14 cellular contexts compared by ENCODE assay signal in genomic region chr6:22925920-22926587, GRCh38.
"Had no signal": no experiment of that assay in that cellular context is flagged by ENCODE, and none has a peak within 500 bp of the region (broad histone marks: within the 10 kb centered on the region; RNA-seq: fewer than 3 reads in every experiment).

No MANE protein-coding gene starts in this region.

- H3K27me3 ChIP-seq: ascending aorta, colonic mucosa had no signal

- H3K27ac ChIP-seq: ascending aorta, colonic mucosa had no signal

- H3K4me3 ChIP-seq: ascending aorta, colonic mucosa had no signal

- ATAC-seq: left colon, natural killer cell, sciatic nerve had no signal

- H3K36me3 ChIP-seq: ascending aorta, colonic mucosa had no signal

- DNase-seq: activated CD4-positive, alpha-beta memory T cell treated with anti-CD3 and anti-CD28 coated beads for 36 hours; activated CD4-positive, CD25-positive, alpha-beta regulatory T cell treated with anti-CD3 and anti-CD28 coated beads, Interleukin-2, amount 50 U/mL, for 72 hours; activated gamma-delta T cell; activated T-cell treated with anti-CD3 and anti-CD28 coated beads, Interleukin-2, amount 50 U/mL, for 48 hours; colonic mucosa; immature natural killer cell; left colon; mammary epithelial cell; natural killer cell; stimulated activated CD4-positive, alpha-beta T cell treated with anti-CD3 and anti-CD28 coated beads, Interleukin-12 subunit alpha, Interleukin-12 subunit beta, amount 100 ng/mL, for 4 hours; stimulated activated naive CD4-positive, alpha-beta T cell; SW 1271 had no signal

- H3K9me3 ChIP-seq: ascending aorta, colonic mucosa had no signal

- H3K4me1 ChIP-seq: colonic mucosa had no signal
